17 cellular contexts compared by ENCODE assay signal in genomic region chr6:16496982-16497823, GRCh38.
A peak's percentile ranks its signal among the peaks of the same experiment; 100 is the strongest.
DNase-seq lines count a peak whose midpoint lies in the region; ATAC-seq, FAIRE-seq and TF ChIP-seq lines count a peak whose summit lies in the region.
"Had no signal": no experiment of that assay in that cellular context is flagged by ENCODE, and none has a peak within 500 bp of the region (broad histone marks: within the 10 kb centered on the region; RNA-seq: fewer than 3 reads in every experiment).

No MANE protein-coding gene starts in this region.

- DNase-seq in A549 (ENCODE audit: low read depth in 1 of 2, low spot score in 1 of 2) (no peak), GM19239 (ENCODE audit: insufficient read length, low spot score) (no peak), dorsolateral prefrontal cortex (no peak), mesenchymal stem cell (peak; percentile 47), sigmoid colon (no peak), NCI-H146 treated with DMSO at 0.1 percent for 48 hours (lab: John Stamatoyannopoulos, UW; ENCODE audit: unreplicated experiment) (no peak)
- DNase-seq in activated CD8-positive, alpha-beta T cell treated with anti-CD3 and anti-CD28 coated beads, Interleukin-2, amount 10 ng/mL, durations not matched to agents 7 days and 5 days, result no peak
- DNase-seq: effector memory CD4-positive, alpha-beta T cell; left lung; NCI-H1105 treated with DMSO at 0.1 percent for 48 hours; NCI-H510A; stimulated activated CD4-positive, alpha-beta T cell treated with anti-CD3 and anti-CD28 coated beads, Interleukin-12 subunit alpha, Interleukin-12 subunit beta, amount 100 ng/mL, for 4 hours had no signal

- no peak overlapping the region for H2AFZ ChIP-seq in mesenchymal stem cell (ENCODE audit: low read depth, low read length)

- H3K27me3 ChIP-seq in dorsolateral prefrontal cortex, result no peaks in the 10 kb centered on the region
- no peaks in the 10 kb centered on the region for H3K27me3 ChIP-seq in mesenchymal stem cell (ENCODE audit: control insufficient read depth in 1 of 2, insufficient read depth in 1 of 2, low read length in 2 of 2)
- H3K27me3 ChIP-seq in sigmoid colon, result no peaks in the 10 kb centered on the region
- H3K27me3 ChIP-seq: left lung had no signal

- H3K4me1 ChIP-seq in A549, result no peaks in the 10 kb centered on the region
- H3K4me1 ChIP-seq in mesenchymal stem cell (ENCODE audit: control insufficient read depth, insufficient read depth, low read depth, low read length), result peaks cover 2% of the 10 kb centered on the region
- H3K4me1 ChIP-seq in sigmoid colon, result peaks cover 0 to 24% (median 12%) of the 10 kb centered on the region in 4 donors

- no peak overlapping the region for H3K4me3 ChIP-seq in A549
- H3K4me3 ChIP-seq in dorsolateral prefrontal cortex, result peak overlapping the region in 44 of 59 donors; percentile 5 to 49 (median 28)
- H3K4me3 ChIP-seq in mesenchymal stem cell (ENCODE audit: insufficient read depth in 1 of 2, low read depth in 1 of 2, low read length in 2 of 2), result no peak overlapping the region
- no peak overlapping the region for H3K4me3 ChIP-seq in sigmoid colon
- H3K4me3 ChIP-seq: left lung had no signal

- H3K79me1 ChIP-seq in mesenchymal stem cell (replicated peaks; ENCODE audit: low read length, poor library complexity, severe bottlenecking), result peaks cover 5% of the 10 kb centered on the region

- H2BK15ac ChIP-seq in mesenchymal stem cell (ENCODE audit: low read depth, poor library complexity, severe bottlenecking), result no peak overlapping the region

- no peak overlapping the region for H2AK5ac ChIP-seq in mesenchymal stem cell (ENCODE audit: low read length, severe bottlenecking)

- WGBS in A549 (ENCODE audit: missing lambda C conversion rate), result 77% methylated on average over 11 of the region's 11 CpGs
- WGBS in mesenchymal stem cell, result 59% methylated on average over 11 of the region's 11 CpGs
- WGBS in sigmoid colon, 2 donors, result 79 to 87% methylated on average over 11 of the region's 11 CpGs

- POLR2A ChIA-PET in A549 (lab: Yijun Ruan, JAX), result no interaction called here
- POLR2A ChIA-PET in activated CD8-positive, alpha-beta T cell treated with anti-CD3 and anti-CD28 coated beads, Interleukin-2, amount 10 ng/mL, durations not matched to agents 7 days and 5 days (lab: Charles Lee), result no interaction called here

- H2BK5ac ChIP-seq in mesenchymal stem cell (ENCODE audit: low read depth, low read length, poor library complexity, severe bottlenecking), result no peak overlapping the region

- no peaks in the 10 kb centered on the region for H3K27me3 Mint-ChIP-seq in activated CD8-positive, alpha-beta T cell treated with anti-CD3 and anti-CD28 coated beads, Interleukin-2, amount 10 ng/mL, durations not matched to agents 7 days and 5 days (ENCODE audit: low read depth)
- H3K27me3 Mint-ChIP-seq: IgD-negative memory B cell, T-cell had no signal

- no peak overlapping the region for H4K91ac ChIP-seq in mesenchymal stem cell (ENCODE audit: low read length)

- FAIRE-seq in A549 (lab: Jason Lieb, UNC) (no peak), GM19239 (lab: Jason Lieb, UNC) (peak; percentile 42)
- FAIRE-seq: RCC 7860 had no signal

- no peak overlapping the region for H4K8ac ChIP-seq in mesenchymal stem cell (ENCODE audit: low read length)

- H3K27ac Mint-ChIP-seq in activated CD8-positive, alpha-beta T cell treated with anti-CD3 and anti-CD28 coated beads, Interleukin-2, amount 10 ng/mL, durations not matched to agents 7 days and 5 days, result no peak overlapping the region
- H3K27ac Mint-ChIP-seq: T-cell had no signal

- CTCF ChIA-PET in A549 (lab: Yijun Ruan, JAX), result interaction anchor here (1.2 to 1.8 kb wide), 2 partner anchors 14 to 158 kb away, joined by 3 to 9 read pairs; no protein-coding TSS in a partner anchor
- CTCF ChIA-PET in activated CD8-positive, alpha-beta T cell treated with anti-CD3 and anti-CD28 coated beads, Interleukin-2, amount 10 ng/mL, durations not matched to agents 7 days and 5 days (lab: Charles Lee), result interaction anchor here (1.1 to 3.1 kb wide), 3 partner anchors 14 to 262 kb away, joined by 3 to 19 read pairs (median 4); no protein-coding TSS in a partner anchor

- no peak overlapping the region for H3K23ac ChIP-seq in mesenchymal stem cell (ENCODE audit: low read length in 2 of 2)

- no peaks in the 10 kb centered on the region for H3K36me3 ChIP-seq in mesenchymal stem cell (ENCODE audit: control insufficient read depth in 1 of 2, insufficient read depth in 2 of 2, low read depth in 1 of 2, low read length in 2 of 2)
- no peaks in the 10 kb centered on the region for H3K36me3 ChIP-seq in sigmoid colon
- H3K36me3 ChIP-seq: left lung had no signal

- ATAC-seq in A549, result no peak
- no peak for ATAC-seq in activated CD8-positive, alpha-beta T cell treated with anti-CD3 and anti-CD28 coated beads, Interleukin-2, amount 10 ng/mL, durations not matched to agents 7 days and 5 days
- no peak for ATAC-seq in HG02884 (IDR thresholded peaks at IDR 0.05; ENCODE audit: unreplicated experiment)

- no peak overlapping the region for H3K18ac ChIP-seq in mesenchymal stem cell (ENCODE audit: low read depth in 1 of 2, low read length in 2 of 2)

- H3K4me1 Mint-ChIP-seq in activated CD8-positive, alpha-beta T cell treated with anti-CD3 and anti-CD28 coated beads, Interleukin-2, amount 10 ng/mL, durations not matched to agents 7 days and 5 days (ENCODE audit: low read depth), result peaks cover 41% of the 10 kb centered on the region

- H3K9me3 ChIP-seq in A549 (no peaks in the 10 kb centered on the region), mesenchymal stem cell (ENCODE audit: control insufficient read depth, low read length) (no peaks in the 10 kb centered on the region), sigmoid colon (no peaks in the 10 kb centered on the region)
- H3K9me3 ChIP-seq: left lung had no signal

- H2BK120ac ChIP-seq in mesenchymal stem cell (ENCODE audit: low read depth, low read length), result no peak overlapping the region

- TF ChIP-seq EP300 in A549 (IDR thresholded peaks at IDR 0.05) (no peak), sigmoid colon (IDR thresholded peaks at IDR 0.05) (no peak)

- intact Hi-C loops in dorsolateral prefrontal cortex (cut with DNase I), result loop anchor here in 1 of 2 donors (5.0 kb wide), 1 partner anchor 165 kb away; no protein-coding TSS in a partner anchor
- intact Hi-C loops in sigmoid colon (cut with DNase I), result no loop called here

- H3K4ac ChIP-seq in mesenchymal stem cell (ENCODE audit: low read depth in 1 of 2, low read length in 2 of 2), result no peak overlapping the region

- no peak overlapping the region for H3K9ac ChIP-seq in mesenchymal stem cell (ENCODE audit: low read length)

- no peak overlapping the region for H3K14ac ChIP-seq in mesenchymal stem cell (ENCODE audit: low read length in 2 of 2)

- H3K36me3 Mint-ChIP-seq in activated CD8-positive, alpha-beta T cell treated with anti-CD3 and anti-CD28 coated beads, Interleukin-2, amount 10 ng/mL, durations not matched to agents 7 days and 5 days (ENCODE audit: low read depth), result peaks cover 34% of the 10 kb centered on the region

- H3K27ac ChIP-seq in A549 (no peak overlapping the region), dorsolateral prefrontal cortex (peak overlapping the region in 24 of 59 donors; percentile 0 to 50 (median 30)), mesenchymal stem cell (ENCODE audit: low read length, poor library complexity, severe bottlenecking) (no peak overlapping the region), sigmoid colon (no peak overlapping the region)

- no peak overlapping the region for H2BK12ac ChIP-seq in mesenchymal stem cell (ENCODE audit: low read length in 2 of 2)

- peaks cover 8% of the 10 kb centered on the region for H3K9me3 Mint-ChIP-seq in activated CD8-positive, alpha-beta T cell treated with anti-CD3 and anti-CD28 coated beads, Interleukin-2, amount 10 ng/mL, durations not matched to agents 7 days and 5 days (ENCODE audit: insufficient read depth)
- H3K9me3 Mint-ChIP-seq: T-cell had no signal

- no peak for TF ChIP-seq CTCF in A549 (IDR thresholded peaks at IDR 0.05)
- no peak for TF ChIP-seq CTCF in dorsolateral prefrontal cortex (IDR thresholded peaks at IDR 0.05 in 54 of 56, conservative IDR thresholded peaks at IDR 0.05 in 2 of 56; ENCODE audit: low read depth in 1 of 56, partially characterized antibody in 56 of 56)
- TF ChIP-seq CTCF in sigmoid colon (IDR thresholded peaks at IDR 0.05), result no peak

- no peak overlapping the region for H3K4me3 Mint-ChIP-seq in activated CD8-positive, alpha-beta T cell treated with anti-CD3 and anti-CD28 coated beads, Interleukin-2, amount 10 ng/mL, durations not matched to agents 7 days and 5 days
- H3K4me3 Mint-ChIP-seq: activated T-helper 1 cell treated with anti-CD3 and anti-CD28 coated beads, Interleukin-12 subunit alpha, Interleukin-12 subunit beta, Interleukin-2, Interleukin-4 antibody, amounts not matched to agents 30 ng/mL and 10 ng/mL and 1 ng/mL, durations not matched to agents 14 hours and 24 hours and 36 hours; IgD-negative memory B cell; T-cell had no signal

- TF ChIP-seq POLR2A in A549 (IDR thresholded peaks at IDR 0.05; ENCODE audit: low read length) (no peak), sigmoid colon (IDR thresholded peaks at IDR 0.05) (no peak)

- no peak for TF ChIP-seq RAD21 in A549 (conservative IDR thresholded peaks at IDR 0.05 in 1 of 2, IDR thresholded peaks at IDR 0.05 in 1 of 2)

- no peak overlapping the region for H3K4me2 ChIP-seq in A549
- H3K4me2 ChIP-seq in mesenchymal stem cell (ENCODE audit: low read length, poor library complexity, severe bottlenecking), result no peak overlapping the region

TF ChIP-seq in A549, 52 proteins besides CTCF, POLR2A, EP300 and RAD21:
- TF ChIP-seq GATA3 (IDR thresholded peaks at IDR 0.05; ENCODE audit: borderline replicate concordance) (no peak), MAFK (IDR thresholded peaks at IDR 0.05; ENCODE audit: partially characterized antibody) (peak; percentile 22)

Comparison
In these comparisons a context has a peak if more than half of its experiments do, and no peak if none do; other contexts are left out.
1. H3K4me3 ChIP-seq: peak in dorsolateral prefrontal cortex (44 of 59); none in A549 (single experiment), mesenchymal stem cell (0 of 2) and sigmoid colon (0 of 4).